1 cellular context compared by ENCODE assay signal in genomic region chr17:7626307-7626706, GRCh38.
TF ChIP-seq lines count a peak whose summit lies in the region.

No MANE protein-coding gene starts in this region.

TF ChIP-seq in GM12878, 131 proteins besides CTCF, POLR2A, EP300 and RAD21:
- TF ChIP-seq TCF12 (IDR thresholded peaks at IDR 0.05; ENCODE audit: low read depth, low read length) (no peak), BACH1 (IDR thresholded peaks at IDR 0.05; ENCODE audit: borderline replicate concordance) (no peak), FOXK2 (IDR thresholded peaks at IDR 0.05) (no peak), HSF1 (IDR thresholded peaks at IDR 0.05; ENCODE audit: low read depth, low read length) (no peak), RUNX3 (IDR thresholded peaks at IDR 0.05; ENCODE audit: low read length) (no peak), NFIC (IDR thresholded peaks at IDR 0.05; ENCODE audit: low read depth, low read length) (no peak), ZBED1 (IDR thresholded peaks at IDR 0.05; ENCODE audit: borderline replicate concordance) (no peak), E4F1 (IDR thresholded peaks at IDR 0.05; ENCODE audit: borderline replicate concordance, partially characterized antibody) (no peak), RBBP5 (conservative IDR thresholded peaks at IDR 0.05) (no peak), ASH2L (IDR thresholded peaks at IDR 0.05; ENCODE audit: borderline replicate concordance, low read depth) (no peak), CBX5 (IDR thresholded peaks at IDR 0.05; ENCODE audit: low read depth) (no peak), SP1 (IDR thresholded peaks at IDR 0.05; ENCODE audit: low read depth, low read length) (no peak)
